Comparison of ENCODE assay signal across 1 cellular context in genomic region chr6:2902470-2902762, GRCh38.
TF ChIP-seq lines count a peak whose summit lies in the region.

No MANE protein-coding gene starts in this region.

TF ChIP-seq in K562, 482 proteins besides CTCF, POLR2A, EP300 and RAD21 (continued from another document):
- peak; percentile 28; the same call in 1 of the 2 replicates for TF ChIP-seq ELF4 (CRISPR knock-in tag; IDR thresholded peaks at IDR 0.05)
- TF ChIP-seq MTA1 (IDR thresholded peaks at IDR 0.05; ENCODE audit: borderline replicate concordance), result peak; percentile 21; the same call in 1 of the 2 replicates
- TF ChIP-seq IFI16 (CRISPR knock-in tag; IDR thresholded peaks at IDR 0.05), result 0 out of 2 replicates have a peak, but pooled peaks have one; percentile 16
- no peak for TF ChIP-seq IRF1 (CRISPR knock-in tag; IDR thresholded peaks at IDR 0.05; ENCODE audit: borderline replicate concordance)
- TF ChIP-seq NCOA4 (IDR thresholded peaks at IDR 0.05; ENCODE audit: partially characterized antibody), result peak; percentile 49
- peak; percentile 16; the same call in 1 of the 2 replicates for TF ChIP-seq SMARCE1 (IDR thresholded peaks at IDR 0.05)
- TF ChIP-seq ZNF589 (CRISPR knock-in tag; IDR thresholded peaks at IDR 0.05; ENCODE audit: low read depth), result no peak
- no peak for TF ChIP-seq ZNF174 (CRISPR knock-in tag; IDR thresholded peaks at IDR 0.05)
- TF ChIP-seq JUNB (CRISPR knock-in tag; conservative IDR thresholded peaks at IDR 0.05), result no peak
- TF ChIP-seq ATF4 (CRISPR knock-in tag; IDR thresholded peaks at IDR 0.05), result no peak
- no peak for TF ChIP-seq ETV1 (tag; conservative IDR thresholded peaks at IDR 0.05; ENCODE audit: low read depth)
- 0 out of 2 replicates have a peak, but pooled peaks have one; percentile 22 for TF ChIP-seq TCF15 (CRISPR knock-in tag; IDR thresholded peaks at IDR 0.05)
- no peak for TF ChIP-seq ZNF280B (CRISPR knock-in tag; IDR thresholded peaks at IDR 0.05)
- 0 out of 2 replicates have a peak, but pooled peaks have one; percentile 35 for TF ChIP-seq ZNF449 (CRISPR knock-in tag; IDR thresholded peaks at IDR 0.05)
- peak; percentile 65; the same call in 1 of the 2 replicates for TF ChIP-seq THRB (CRISPR knock-in tag; conservative IDR thresholded peaks at IDR 0.05)
- TF ChIP-seq THRAP3 (IDR thresholded peaks at IDR 0.05; ENCODE audit: borderline replicate concordance), result peak; percentile 76
- TF ChIP-seq FOS (IDR thresholded peaks at IDR 0.05; ENCODE audit: extremely low read depth, insufficient read length), result no peak
- TF ChIP-seq NEUROD1 (IDR thresholded peaks at IDR 0.05; ENCODE audit: borderline replicate concordance, low read depth, low read length, partially characterized antibody), result no peak
- peak in 1 of 2 experiments; percentile 16; a peak in 1 of 4 replicates for TF ChIP-seq MLLT1 (IDR thresholded peaks at IDR 0.05)
- 0 out of 2 replicates have a peak, but pooled peaks have one; percentile 51 for TF ChIP-seq ZNF140 (CRISPR knock-in tag; IDR thresholded peaks at IDR 0.05)
- TF ChIP-seq ZSCAN32 (CRISPR knock-in tag; IDR thresholded peaks at IDR 0.05), result peak; percentile 51; the same call in 1 of the 2 replicates
- TF ChIP-seq ARID1B (IDR thresholded peaks at IDR 0.05), result peak; percentile 7; the same call in 1 of the 2 replicates
- TF ChIP-seq MAFG (tag; conservative IDR thresholded peaks at IDR 0.05), result peak; percentile 44; the same call in 1 of the 2 replicates
- no peak for TF ChIP-seq LEF1 (IDR thresholded peaks at IDR 0.05)
